Comparison of ENCODE assay signal across 24 cellular contexts in genomic region chr3:112424394-112424793, GRCh38.
DNase-seq lines count a peak whose midpoint lies in the region; ATAC-seq, FAIRE-seq and TF ChIP-seq lines count a peak whose summit lies in the region.
"Had no signal": no experiment of that assay in that cellular context is flagged by ENCODE, and none has a peak within 500 bp of the region (broad histone marks: within the 10 kb centered on the region; RNA-seq: fewer than 3 reads in every experiment).

No MANE protein-coding gene starts in this region.

- no peak overlapping the region for H3K23ac ChIP-seq in IMR-90 (ENCODE audit: low read depth, low read length)

- dilution Hi-C loops in IMR-90 (cut with HindIII; ENCODE audit: low sequenced_read_pairs, unreplicated experiment), result no loop called here

- H3K27me3 ChIP-seq in IMR-90 (ENCODE audit: control insufficient read depth, insufficient read depth, low read length) (peaks cover 1% of the 10 kb centered on the region), neural cell (ENCODE audit: insufficient read depth, low read depth, low read length) (no peaks in the 10 kb centered on the region)

- H2BK20ac ChIP-seq in IMR-90 (ENCODE audit: low read depth, low read length), result no peak overlapping the region

- H2AFZ ChIP-seq in IMR-90 (replicated peaks; ENCODE audit: low read length, poor library complexity), result no peak overlapping the region
- no peak overlapping the region for H2AFZ ChIP-seq in neural cell (ENCODE audit: low read depth, low read length)

- H3K79me2 ChIP-seq in neural cell (replicated peaks; ENCODE audit: insufficient read depth, low read length), result no peaks in the 10 kb centered on the region

- H3K14ac ChIP-seq in IMR-90 (replicated peaks; ENCODE audit: low read depth, low read length), result no peak overlapping the region

- H3K4me1 ChIP-seq in IMR-90 (ENCODE audit: control insufficient read depth, insufficient read depth, low read length), result no peaks in the 10 kb centered on the region

- H3K4me3 Mint-ChIP-seq in activated T-cell treated with anti-CD3 and anti-CD28 coated beads, Interleukin-2, amount 50 U/mL, for 4 hours, result no peak overlapping the region
- H3K4me3 Mint-ChIP-seq: CD14-positive monocyte had no signal

- no peak overlapping the region for H2BK15ac ChIP-seq in IMR-90 (ENCODE audit: low read depth, low read length)

- no peak overlapping the region for H3K56ac ChIP-seq in IMR-90 (ENCODE audit: extremely low read depth, insufficient read depth, low read length)

- CTCF ChIA-PET in IMR-90 (lab: Yijun Ruan, JAX), result no interaction called here

- H3K36me3 ChIP-seq in IMR-90 (ENCODE audit: control insufficient read depth, insufficient read depth, low read length), result no peaks in the 10 kb centered on the region
- H3K36me3 ChIP-seq in neural cell (ENCODE audit: insufficient read depth, low read length), result no peaks in the 10 kb centered on the region

- POLR2A ChIA-PET in IMR-90 (lab: Charles Lee; ENCODE audit: unreplicated experiment), result no interaction called here

- H3K9me3 ChIP-seq in IMR-90 (ENCODE audit: control insufficient read depth, insufficient read depth, low read length) (no peaks in the 10 kb centered on the region), neural cell (ENCODE audit: low read length) (no peaks in the 10 kb centered on the region)
- H3K9me3 ChIP-seq: SK-N-SH had no signal

- no peaks in the 10 kb centered on the region for H4K20me1 ChIP-seq in IMR-90 (ENCODE audit: insufficient read depth, low read length)
- H4K20me1 ChIP-seq in neural cell (ENCODE audit: insufficient read depth), result no peaks in the 10 kb centered on the region

- TF ChIP-seq CTCF in IMR-90 (conservative IDR thresholded peaks at IDR 0.05; ENCODE audit: low read depth, low read length) (no peak), neural cell (IDR thresholded peaks at IDR 0.05; ENCODE audit: poor library complexity, severe bottlenecking) (no peak)

- intact Hi-C loops in IMR-90 (cut with micrococcal nuclease), result no loop called here

- H3K9ac ChIP-seq in IMR-90 (ENCODE audit: low read depth, low read length) (no peak overlapping the region), neural cell (ENCODE audit: low read length) (no peak overlapping the region)
- H3K9ac ChIP-seq: SK-N-SH had no signal

- BruUV-seq in IMR-90 (replicated peaks; lab: Mats Ljungman, UMichigan), result no TSS peak

- no peak overlapping the region for H4K5ac ChIP-seq in IMR-90 (ENCODE audit: low read depth, low read length)

- TF ChIP-seq POLR2A in GM12891 (IDR thresholded peaks at IDR 0.05; ENCODE audit: low read depth, low read length), result no peak
- TF ChIP-seq POLR2A in IMR-90 (IDR thresholded peaks at IDR 0.05; ENCODE audit: low read depth, low read length), result no peak

- H3K9me2 ChIP-seq in neural cell (ENCODE audit: insufficient read depth, low read length), result no peaks in the 10 kb centered on the region
- H3K9me2 ChIP-seq: SK-N-SH had no signal

- H3K79me1 ChIP-seq in IMR-90 (ENCODE audit: low read depth in 1 of 2, low read length in 2 of 2), result no peaks in the 10 kb centered on the region

- H2AK5ac ChIP-seq in IMR-90 (ENCODE audit: low read depth, low read length), result no peak overlapping the region

- H3K27ac ChIP-seq in IMR-90 (ENCODE audit: insufficient read depth, low read length) (no peak overlapping the region), neural cell (ENCODE audit: low read length) (no peak overlapping the region)
- H3K27ac ChIP-seq: RWPE1 had no signal

- no peak overlapping the region for H4K8ac ChIP-seq in IMR-90 (ENCODE audit: low read depth in 2 of 2, low read length in 2 of 2)

- in situ Hi-C loops in IMR-90 (cut with MboI; ENCODE audit: low sequenced_read_pairs), result no loop called here

- H3F3A ChIP-seq in neural cell (ENCODE audit: insufficient read depth, low read length, poor library complexity, severe bottlenecking), result peaks cover 3% of the 10 kb centered on the region

- no peaks in the 10 kb centered on the region for H3K27me3 Mint-ChIP-seq in activated T-cell treated with anti-CD3 and anti-CD28 coated beads, Interleukin-2, amount 50 U/mL, for 4 hours (ENCODE audit: low read depth)

- H3K18ac ChIP-seq in IMR-90 (ENCODE audit: low read depth, low read length), result no peak overlapping the region

- ATAC-seq in IMR-90 (ENCODE audit: low read depth) (no peak), GM21423 (IDR thresholded peaks at IDR 0.05; ENCODE audit: unreplicated experiment) (no peak)
- ATAC-seq in activated T-cell treated with anti-CD3 and anti-CD28 coated beads, Interleukin-2, amount 50 U/mL, for 4 hours, result no peak

- TF ChIP-seq EP300 in neural cell (conservative IDR thresholded peaks at IDR 0.05; ENCODE audit: poor library complexity, severe bottlenecking), result no peak

- H3K4me1 Mint-ChIP-seq in activated T-cell treated with anti-CD3 and anti-CD28 coated beads, Interleukin-2, amount 50 U/mL, for 4 hours (ENCODE audit: low read depth), result peaks cover 3% of the 10 kb centered on the region

- H4K91ac ChIP-seq in IMR-90 (ENCODE audit: insufficient read depth, low read depth, low read length), result no peak overlapping the region

- H3K4me2 ChIP-seq in IMR-90 (ENCODE audit: low read depth, low read length) (no peak overlapping the region), neural cell (ENCODE audit: low read length) (peak overlapping the region; percentile 28)
- H3K4me2 ChIP-seq: SK-N-SH had no signal

- H3K4me3 ChIP-seq in IMR-90 (ENCODE audit: insufficient read depth, low read depth, low read length), result no peak overlapping the region
- H3K4me3 ChIP-seq in neural cell (ENCODE audit: low read length), result no peak overlapping the region

- no peaks in the 10 kb centered on the region for H3K36me3 Mint-ChIP-seq in activated T-cell treated with anti-CD3 and anti-CD28 coated beads, Interleukin-2, amount 50 U/mL, for 4 hours (ENCODE audit: insufficient read depth)
- H3K36me3 Mint-ChIP-seq: CD14-positive monocyte had no signal

- no peak overlapping the region for H3K4ac ChIP-seq in IMR-90 (ENCODE audit: low read depth, low read length)

- no peak overlapping the region for H2BK5ac ChIP-seq in IMR-90 (ENCODE audit: low read depth, low read length, poor library complexity, severe bottlenecking)

- H2BK120ac ChIP-seq in IMR-90 (ENCODE audit: low read depth, low read length), result no peak overlapping the region

- H3K9me1 ChIP-seq in IMR-90 (ENCODE audit: insufficient read depth, low read length), result no peaks in the 10 kb centered on the region

- TF ChIP-seq RAD21 in IMR-90 (IDR thresholded peaks at IDR 0.05; ENCODE audit: low read length) (no peak), neural cell (conservative IDR thresholded peaks at IDR 0.05) (no peak)

- WGBS in IMR-90 (ENCODE audit: extremely low coverage in 2 of 2, insufficient read length in 1 of 2), 2 experiments, result no CpG with 5 or more reads among the region's 1 CpG

- H3K9me3 Mint-ChIP-seq in activated T-cell treated with anti-CD3 and anti-CD28 coated beads, Interleukin-2, amount 50 U/mL, for 4 hours, result no peaks in the 10 kb centered on the region

- FAIRE-seq in GM12891 (lab: Jason Lieb, UNC) (peak; percentile 54), endometrium (lab: Jason Lieb, UNC) (peak; percentile 29)
- FAIRE-seq: A204.1, D721Med had no signal

- no peak overlapping the region for H2AK9ac ChIP-seq in IMR-90 (replicated peaks; ENCODE audit: low read depth, low read length, poor library complexity)

- DNase-seq in GM12891 (ENCODE audit: insufficient read length, low spot score) (no peak), IMR-90 (peak; percentile 44), 8988T (no peak), UCSD-AML1 (lab: John Stamatoyannopoulos, UW; ENCODE audit: unreplicated experiment) (no peak)
- no peak for DNase-seq in activated T-cell treated with anti-CD3 and anti-CD28 coated beads, Interleukin-2, amount 50 U/mL, for 4 hours
- DNase-seq: DMS53; GF-D8; KG1; NCI-H1105; NCI-H146; NCI-H2029; NCI-H2227 treated with DMSO at 0.1 percent for 48 hours; NCI-H510A treated with DMSO at 0.1 percent for 48 hours; NCI-H774; NK-92 treated with Interleukin-12 subunit alpha and Interleukin-12 subunit beta, amount 100 ng/mL, for 24 hours; SIG-M5; SK-N-SH had no signal

TF ChIP-seq in GM12891, 5 proteins besides CTCF, POLR2A, EP300 and RAD21:
- TF ChIP-seq TAF1 (IDR thresholded peaks at IDR 0.05; ENCODE audit: low read depth, low read length), result no peak
- TF ChIP-seq POU2F2 (IDR thresholded peaks at IDR 0.05; ENCODE audit: low read depth, low read length), result no peak
- TF ChIP-seq PAX5 (IDR thresholded peaks at IDR 0.05; ENCODE audit: insufficient read depth, low read length, severe bottlenecking), result no peak

TF ChIP-seq in IMR-90, 13 proteins besides CTCF, POLR2A, EP300 and RAD21 (continues in another document):
- TF ChIP-seq RFX5 (IDR thresholded peaks at IDR 0.05; ENCODE audit: low read depth, low read length) (no peak), USF2 (IDR thresholded peaks at IDR 0.05; ENCODE audit: low read depth, low read length) (no peak), CEBPB (IDR thresholded peaks at IDR 0.05; ENCODE audit: low read depth, low read length) (no peak), CHD1 (IDR thresholded peaks at IDR 0.05; ENCODE audit: low read depth, low read length) (no peak), SMC3 (IDR thresholded peaks at IDR 0.05; ENCODE audit: low read depth, low read length) (no peak), MAFK (IDR thresholded peaks at IDR 0.05; ENCODE audit: low read depth, low read length) (no peak)

TF ChIP-seq in neural cell, 6 proteins besides CTCF, POLR2A, EP300 and RAD21 (continues in another document):
- TF ChIP-seq SMC3 (conservative IDR thresholded peaks at IDR 0.05; ENCODE audit: poor library complexity), result no peak
- no peak for TF ChIP-seq MXI1 (conservative IDR thresholded peaks at IDR 0.05; ENCODE audit: poor library complexity, severe bottlenecking)
